9 cellular contexts compared by ENCODE assay signal in the genomic region with DNA sequence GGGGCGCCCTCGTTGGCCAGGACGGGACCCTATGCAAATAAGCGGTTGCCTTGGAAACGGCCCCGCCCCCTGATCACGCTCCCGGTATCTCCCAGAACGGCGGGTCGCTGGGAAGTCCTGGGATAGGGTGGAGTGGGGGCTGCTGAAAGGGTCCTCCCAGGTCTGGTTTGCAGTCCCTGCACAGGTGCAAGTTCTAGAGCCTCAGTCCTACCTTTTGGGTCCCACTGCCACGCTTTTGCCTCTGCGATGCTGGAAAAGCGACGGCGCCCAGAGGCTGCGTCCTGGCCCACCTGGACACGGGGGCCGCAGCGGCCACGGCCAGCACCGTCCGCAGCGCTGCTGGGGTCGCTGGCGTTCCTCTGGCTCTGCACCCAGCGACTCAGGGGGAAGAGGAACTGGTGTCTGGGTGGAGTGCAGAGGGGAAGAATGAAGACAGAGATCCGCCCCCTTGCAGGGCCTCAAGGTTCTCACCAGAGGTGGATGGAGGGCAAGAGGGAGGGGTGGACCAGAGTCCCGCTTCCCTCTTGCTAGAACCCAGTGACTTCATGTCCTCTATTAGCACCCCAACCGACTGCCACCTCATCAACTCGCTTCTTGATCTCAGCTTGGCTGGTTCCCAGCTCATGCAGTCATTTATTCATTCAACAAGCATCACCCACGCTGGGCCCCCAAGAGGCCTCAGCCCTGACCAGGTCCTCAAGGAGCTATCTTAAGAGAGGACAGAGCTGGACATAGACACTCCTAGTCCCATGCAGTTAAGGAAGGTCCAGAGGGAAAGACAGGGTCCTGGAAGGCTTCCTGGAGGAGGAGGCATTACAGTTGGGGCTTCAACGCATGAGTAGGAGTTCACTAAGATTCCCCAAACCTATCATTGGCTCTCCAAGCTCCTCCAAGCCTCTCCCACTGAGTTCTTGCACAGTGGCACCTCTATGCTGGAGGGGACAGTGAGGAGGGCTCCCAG. TPM values are rescaled to one million over a fixed set of nuclear protein-coding genes. Genes with fewer than 3 reads are reported as not detected.
DNase-seq lines count a peak whose midpoint lies in the region; ATAC-seq lines count a peak whose summit lies in the region.
"Had no signal": no experiment of that assay in that cellular context is flagged by ENCODE, and none has a peak within 500 bp of the region (broad histone marks: within the 10 kb centered on the region; RNA-seq: fewer than 3 reads in every experiment).

Gene LRRC25, minus strand, starts transcription at position 381 of the 961 bp plus-strand sequence. CDS start 659 bp downstream, outside the sequence.

- peaks cover 41% of the 10 kb centered on the region for H3K27me3 Mint-ChIP-seq in stimulated activated naive CD8-positive, alpha-beta T cell treated with anti-CD3 and anti-CD28 coated beads, Interleukin-15, amount 100 ng/mL, for 72 hours

- H3K27me3 ChIP-seq in H7 (ENCODE audit: control insufficient read depth, insufficient read depth, low read length) = no peaks in the 10 kb centered on the region

- H3K9me3 Mint-ChIP-seq in stimulated activated naive CD8-positive, alpha-beta T cell treated with anti-CD3 and anti-CD28 coated beads, Interleukin-15, amount 100 ng/mL, for 72 hours = no peaks in the 10 kb centered on the region

- no peaks in the 10 kb centered on the region for H3K36me3 ChIP-seq in H7 (replicated peaks; ENCODE audit: control insufficient read depth, insufficient read depth, low read length)

- ATAC-seq in stimulated activated naive CD8-positive, alpha-beta T cell treated with anti-CD3 and anti-CD28 coated beads, Interleukin-15, amount 100 ng/mL, for 72 hours = peak; percentile 61

- H3K27ac Mint-ChIP-seq in stimulated activated naive CD8-positive, alpha-beta T cell treated with anti-CD3 and anti-CD28 coated beads, Interleukin-15, amount 100 ng/mL, for 72 hours = no peak within 1 kb of the TSS

- peak; percentile 95 for DNase-seq in H7
- DNase-seq in SKM-1 treated with dmso at 0.1 percent for 144 hours (lab: John Stamatoyannopoulos, UW; ENCODE audit: unreplicated experiment) = peak; percentile 97
- peak; percentile 65 for DNase-seq in iPS-NIHi7 (ENCODE audit: extremely low spot score)
- DNase-seq in stimulated activated naive CD8-positive, alpha-beta T cell treated with anti-CD3 and anti-CD28 coated beads, Interleukin-15, amount 100 ng/mL, for 72 hours = no peak
- DNase-seq in NCI-H446 (lab: John Stamatoyannopoulos, UW) = no peak
- no peak for DNase-seq in kidney glomerular epithelial cell (lab: John Stamatoyannopoulos, UW)
- no peak for DNase-seq in NCI-H1436 treated with DMSO at 0.1 percent for 48 hours (lab: John Stamatoyannopoulos, UW)
- no peak for DNase-seq in effector CD8-positive, alpha-beta T cell (lab: John Stamatoyannopoulos, UW)
- DNase-seq: foreskin melanocyte had no signal

- peak within 1 kb of the TSS in 1 of 2 donors; percentile 29 for H3K4me3 Mint-ChIP-seq in stimulated activated naive CD8-positive, alpha-beta T cell treated with anti-CD3 and anti-CD28 coated beads, Interleukin-15, amount 100 ng/mL, for 72 hours

- no peak within 1 kb of the TSS for H3K4me3 ChIP-seq in H7 (ENCODE audit: insufficient read depth, low read depth, low read length)

- peaks cover 25% of the 10 kb centered on the region for H3K4me1 Mint-ChIP-seq in stimulated activated naive CD8-positive, alpha-beta T cell treated with anti-CD3 and anti-CD28 coated beads, Interleukin-15, amount 100 ng/mL, for 72 hours

RNA-seq across cellular contexts. Expression of gene LRRC25, which starts in this region (rescaled TPM):
- total RNA-seq in H7 (2014; rRNA removed; shearing (Covaris generic)) = 0.76 TPM in 1 of 2 replicates, not detected in the other

Comparison
In these comparisons a context has a peak if more than half of its experiments do, and no peak if none do; other contexts are left out.
1. Peak in DNase-seq in H7; RNA of the gene not detected or under 1 TPM.
2. DNase-seq: peak in SKM-1 treated with dmso at 0.1 percent for 144 hours (single experiment) and iPS-NIHi7 (single experiment); none in stimulated activated naive CD8-positive, alpha-beta T cell treated with anti-CD3 and anti-CD28 coated beads, Interleukin-15, amount 100 ng/mL, for 72 hours (0 of 2), NCI-H446 (0 of 2), kidney glomerular epithelial cell (single experiment), NCI-H1436 treated with DMSO at 0.1 percent for 48 hours (single experiment) and effector CD8-positive, alpha-beta T cell (single experiment).